ENCODE assay signal across 9 cellular contexts in genomic region chr2:36380624-36381481, GRCh38. TPM values are rescaled to one million over a fixed set of nuclear protein-coding genes. Genes with fewer than 3 reads are reported as not detected.
DNase-seq lines count a peak whose midpoint lies in the region; ATAC-seq and FAIRE-seq lines count a peak whose summit lies in the region.
"Had no signal": no experiment of that assay in that cellular context is flagged by ENCODE, and none has a peak within 500 bp of the region (broad histone marks: within the 10 kb centered on the region; RNA-seq: fewer than 3 reads in every experiment).

No MANE protein-coding gene starts in this region.

- 19 to 53% (median 43%) methylated on average over 15 of the region's 15 CpGs for WGBS in small intestine, 3 donors

- H3K27ac ChIP-seq in small intestine (ENCODE audit: low read depth in 1 of 2, low read length in 1 of 2): peak overlapping the region in 1 of 2 donors; percentile 12

- FAIRE-seq in small intestine (lab: Jason Lieb, UNC) (no peak), frontal cortex (lab: Jason Lieb, UNC) (no peak)

- H3K4me1 ChIP-seq in small intestine (ENCODE audit: control insufficient read depth in 2 of 2, insufficient read depth in 1 of 2, low read depth in 1 of 2, low read length in 1 of 2): peaks cover 0 to 8% of the 10 kb centered on the region in 2 donors

- no peak overlapping the region for H3K4me3 ChIP-seq in small intestine (ENCODE audit: low read depth in 1 of 2, low read length in 2 of 2)

- DNase-seq in HT1080 (ENCODE audit: low read depth) (peak; percentile 91), amniotic epithelial cell (ENCODE audit: low read depth) (peak; percentile 80), iPS-NIHi7 (ENCODE audit: extremely low spot score) (peak; percentile 78), small intestine (peak; percentile 66), RKO (ENCODE audit: low spot score) (no peak), frontal cortex (ENCODE audit: low spot score in 2 of 2) (no peak)
- DNase-seq: activated CD4-positive, alpha-beta memory T cell treated with anti-CD3 and anti-CD28 coated beads for 36 hours had no signal

- ATAC-seq in GM21360 (IDR thresholded peaks at IDR 0.05; ENCODE audit: unreplicated experiment): no peak
- no peak for ATAC-seq in GM21381 (IDR thresholded peaks at IDR 0.05; ENCODE audit: unreplicated experiment)

- no peaks in the 10 kb centered on the region for H3K36me3 ChIP-seq in small intestine (ENCODE audit: control insufficient read depth in 2 of 2, insufficient read depth in 2 of 2, low read length in 2 of 2)

- no peaks in the 10 kb centered on the region for H3K27me3 ChIP-seq in small intestine (ENCODE audit: control insufficient read depth in 2 of 2, insufficient read depth in 2 of 2, low read length in 2 of 2)

- no peaks in the 10 kb centered on the region for H3K9me3 ChIP-seq in small intestine (ENCODE audit: control insufficient read depth, low read depth)

RNA-seq across cellular contexts. Expression of gene CRIM1, which starts 25.3 kb away (rescaled TPM):
- 113 and 135 TPM in 2 replicates for total RNA-seq in HT1080 (2014; rRNA removed; shearing (Covaris generic))
- polyA plus RNA-seq in HT1080 (2015; cell fraction: cytosol; rRNA removed): 162 and 192 TPM in 2 replicates
- 374 and 390 TPM in 2 replicates for polyA plus RNA-seq in HT1080 (2015; cell fraction: nucleus; rRNA removed)
- polyA plus RNA-seq in small intestine: 10 to 100 TPM in 1 of 3 donors, 1 to 10 TPM in 1, under 1 TPM in 1; 0.89 to 17.4 (median 1.1) TPM
- 97.8 TPM for total RNA-seq in frontal cortex

Comparison
In these comparisons a context has a peak if more than half of its experiments do, and no peak if none do; other contexts are left out.
1. DNase-seq: peak in HT1080 (single experiment), amniotic epithelial cell (single experiment), iPS-NIHi7 (single experiment) and small intestine (single experiment); none in RKO (single experiment) and frontal cortex (0 of 2).